8 cellular contexts compared by ENCODE assay signal in genomic region chr7:138460649-138461607, GRCh38. TPM values are rescaled to one million over a fixed set of nuclear protein-coding genes. Genes with fewer than 3 reads are reported as not detected.
DNase-seq lines count a peak whose midpoint lies in the region; ATAC-seq and TF ChIP-seq lines count a peak whose summit lies in the region.

No MANE protein-coding gene starts in this region.

- H2AFZ ChIP-seq in PC-9: peak overlapping the region; percentile 64
- H2AFZ ChIP-seq in neural progenitor cell (replicated peaks): no peak overlapping the region

- H3K27ac ChIP-seq in PC-9 (peak overlapping the region; percentile 69), neural progenitor cell (peak overlapping the region; percentile 96), subcutaneous abdominal adipose tissue (ENCODE audit: low read depth, low read length) (peak overlapping the region; percentile 74)

- peaks cover 32% of the 10 kb centered on the region for H3K9me3 Mint-ChIP-seq in neural progenitor cell

- H3K4me3 ChIP-seq in PC-9 (peak overlapping the region; percentile 66), fibroblast of the aortic adventitia (ENCODE audit: low read depth, low read length) (peak overlapping the region; percentile 82), neural progenitor cell (peak overlapping the region; percentile 97), subcutaneous abdominal adipose tissue (ENCODE audit: low read depth in 1 of 5, low read length in 5 of 5) (peak overlapping the region; percentile 79 to 93 (median 84))

- peak overlapping the region; percentile 100 for H3K4me3 Mint-ChIP-seq in neural progenitor cell

- ATAC-seq in GM21360 (IDR thresholded peaks at IDR 0.05; ENCODE audit: unreplicated experiment): peak; percentile 37

- H3K4me2 ChIP-seq in PC-9 (peak overlapping the region; percentile 90), neural progenitor cell (peak overlapping the region; percentile 90)

- H3F3A ChIP-seq in PC-9 (ENCODE audit: insufficient read depth, low read depth) (peaks cover 9% of the 10 kb centered on the region; the same call in 1 of the 2 replicates), neural progenitor cell (ENCODE audit: low read depth) (peaks cover 44% of the 10 kb centered on the region)

- DNase-seq in DMS 273 (lab: John Stamatoyannopoulos, UW; ENCODE audit: unreplicated experiment) (peak; percentile 84), HPDE6-E6E7 (ENCODE audit: extremely low spot score) (peak; percentile 26), PC-9 (peak; percentile 36 to 65), fibroblast of the aortic adventitia (ENCODE audit: low read depth) (peak; percentile 31), neural progenitor cell (ENCODE audit: low spot score) (peak; percentile 75)
- DNase-seq in activated T-helper 9 cell treated with anti-CD3 and anti-CD28 coated beads, Interleukin-2, amount 50 U/mL, for 16 hours (ENCODE audit: low read depth): peak; percentile 43

- peak overlapping the region; percentile 100 for H3K27ac Mint-ChIP-seq in neural progenitor cell

- H3K27me3 ChIP-seq in PC-9 (ENCODE audit: insufficient read depth, low read depth): no peaks in the 10 kb centered on the region
- no peaks in the 10 kb centered on the region for H3K27me3 ChIP-seq in neural progenitor cell
- H3K27me3 ChIP-seq in subcutaneous abdominal adipose tissue (ENCODE audit: control insufficient read depth in 5 of 5, insufficient read depth in 4 of 5, low read length in 5 of 5): no peaks in the 10 kb centered on the region

- CTCF ChIA-PET in PC-9 (lab: Charles Lee): interaction anchor here (0.6 to 0.8 kb wide), 2 partner anchors 228 to 299 kb away, joined by 5 to 6 read pairs; no protein-coding TSS in a partner anchor

- H3K9me3 ChIP-seq in PC-9 (ENCODE audit: insufficient read depth, low read depth) (no peaks in the 10 kb centered on the region), neural progenitor cell (ENCODE audit: low read depth) (no peaks in the 10 kb centered on the region), subcutaneous abdominal adipose tissue (ENCODE audit: control insufficient read depth in 5 of 5, low read length in 5 of 5) (no peaks in the 10 kb centered on the region)

- peaks cover 4% of the 10 kb centered on the region for H3K27me3 Mint-ChIP-seq in neural progenitor cell (ENCODE audit: insufficient read depth, low read depth)

- peaks cover 40% of the 10 kb centered on the region for H3K36me3 Mint-ChIP-seq in neural progenitor cell

- H3K4me1 ChIP-seq in PC-9 (replicated peaks; ENCODE audit: insufficient read depth) (peaks cover 6% of the 10 kb centered on the region), neural progenitor cell (peaks cover 42% of the 10 kb centered on the region), subcutaneous abdominal adipose tissue (ENCODE audit: control insufficient read depth in 5 of 5, insufficient read depth in 5 of 5, low read length in 5 of 5) (peaks cover 4 to 18% (median 14%) of the 10 kb centered on the region in 5 donors)

- POLR2A ChIA-PET in PC-9 (lab: Charles Lee; ENCODE audit: unreplicated experiment): no interaction called here

- H4K20me1 ChIP-seq in PC-9 (ENCODE audit: insufficient read depth): 0 out of 2 replicates have a peak, but pooled peaks cover 7% of the 10 kb centered on the region
- H4K20me1 ChIP-seq in neural progenitor cell (ENCODE audit: low read depth): peaks cover 52% of the 10 kb centered on the region

- peaks cover 27% of the 10 kb centered on the region for H3K4me1 Mint-ChIP-seq in neural progenitor cell

- intact Hi-C loops in PC-9 (cut with micrococcal nuclease; ENCODE audit: unreplicated experiment): loop anchor here (1.0 to 5.0 kb wide), 6 partner anchors 104 to 404 kb away; no protein-coding TSS in a partner anchor

- H3K36me3 ChIP-seq in PC-9 (ENCODE audit: low read depth) (peaks cover 4% of the 10 kb centered on the region; the same call in 1 of the 2 replicates), neural progenitor cell (peaks cover 8% of the 10 kb centered on the region), subcutaneous abdominal adipose tissue (ENCODE audit: control insufficient read depth in 5 of 5, insufficient read depth in 5 of 5, low read length in 5 of 5) (no peaks in the 10 kb centered on the region)

- H3K79me2 ChIP-seq in PC-9 (ENCODE audit: low read depth) (peaks cover 49% of the 10 kb centered on the region), neural progenitor cell (ENCODE audit: low read depth) (peaks cover 58% of the 10 kb centered on the region)

- no TSS peak for BruUV-seq in PC-9 (replicated peaks; lab: Mats Ljungman, UMichigan)

- H3K9me2 ChIP-seq in PC-9 (ENCODE audit: insufficient read depth): no peaks in the 10 kb centered on the region

- H3K9ac ChIP-seq in neural progenitor cell: peak overlapping the region; percentile 76
- H3K9ac ChIP-seq in subcutaneous abdominal adipose tissue (ENCODE audit: low read length in 5 of 5): peak overlapping the region; percentile 74 to 90 (median 81)

- TF ChIP-seq CTCF in PC-9 (conservative IDR thresholded peaks at IDR 0.05) (no peak), fibroblast of the aortic adventitia (IDR thresholded peaks at IDR 0.05; ENCODE audit: insufficient read depth, low read length) (no peak), neural progenitor cell (IDR thresholded peaks at IDR 0.05) (no peak)

RNA-seq across cellular contexts. Expression of gene TRIM24, which starts 0.9 kb away (rescaled TPM):
- total RNA-seq in PC-9 (2021) (16.6 and 20.5 TPM in 2 replicates), fibroblast of the aortic adventitia (ENCODE audit: low replicate concordance) (4.7 and 12.6 TPM in 2 replicates), neural progenitor cell (ENCODE audit: low replicate concordance) (101 and 116 TPM in 2 replicates)

Comparison
In these comparisons a context has a peak if more than half of its experiments do, and no peak if none do; other contexts are left out.
1. Peak in every context shown above with its lines: DNase-seq, ATAC-seq, H3K4me3 ChIP-seq and H3K27ac ChIP-seq.
2. DNase-seq: peak in every context shown above with its lines; median percentile 84 in DMS 273; 75 in neural progenitor cell; 50 in PC-9; 43 in activated T-helper 9 cell treated with anti-CD3 and anti-CD28 coated beads, Interleukin-2, amount 50 U/mL, for 16 hours; 31 in fibroblast of the aortic adventitia; 26 in HPDE6-E6E7.